ENCODE assay signal across 8 cellular contexts in the genomic region with DNA sequence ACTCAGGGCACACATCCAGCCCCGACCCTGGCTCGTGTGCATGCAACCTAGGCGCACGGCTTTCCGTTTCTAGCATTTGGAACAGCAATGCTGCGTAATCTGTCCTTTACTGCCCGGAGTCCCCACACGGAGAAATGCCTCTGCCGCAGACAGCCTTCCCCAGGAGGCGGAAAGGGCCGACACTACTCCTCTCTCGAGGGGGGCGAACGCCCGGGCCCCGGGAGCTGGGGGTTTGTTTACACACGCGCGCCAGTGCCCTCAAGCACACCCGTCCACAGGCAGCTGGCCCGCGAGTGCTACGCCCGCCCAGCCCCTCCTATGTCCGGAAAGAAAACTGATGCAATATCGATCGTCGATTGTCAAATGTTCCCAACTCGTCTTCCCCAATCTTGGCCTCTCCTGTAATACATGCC. TPM values are rescaled to one million over a fixed set of nuclear protein-coding genes. Genes with fewer than 3 reads are reported as not detected.
A peak's percentile ranks its signal among the peaks of the same experiment; 100 is the strongest.
DNase-seq lines count a peak whose midpoint lies in the region; ATAC-seq and TF ChIP-seq lines count a peak whose summit lies in the region.

No MANE protein-coding gene starts in this region.

- H4K20me1 ChIP-seq in OCI-LY1 (ENCODE audit: insufficient read depth, low read length), result no peaks in the 10 kb centered on the region

- CTCF ChIA-PET in activated naive CD4-positive, alpha-beta T cell treated with anti-CD3 and anti-CD28 coated beads for 36 hours (lab: Charles Lee), result interaction anchor here (0.9 kb wide), 1 partner anchor 850 kb away, joined by 3 read pairs; no protein-coding TSS in a partner anchor

- no peak overlapping the region for H2AFZ ChIP-seq in OCI-LY1 (ENCODE audit: low read length)

- no peaks in the 10 kb centered on the region for H3K9me3 Mint-ChIP-seq in activated naive CD4-positive, alpha-beta T cell treated with anti-CD3 and anti-CD28 coated beads for 36 hours

- H3F3A ChIP-seq in OCI-LY1 (ENCODE audit: insufficient read depth, low read length), result no peaks in the 10 kb centered on the region

- peak; percentile 70 for DNase-seq in Ammon's horn (ENCODE audit: low spot score)
- DNase-seq in activated naive CD4-positive, alpha-beta T cell treated with anti-CD3 and anti-CD28 coated beads for 36 hours, result peak; percentile 61
- no peak for DNase-seq in Right ventricle myocardium inferior (ENCODE audit: missing footprints)
- peak in 4 of 5 donors; percentile 63 to 79 (median 72) for DNase-seq in ovary
- no peak for DNase-seq in G401 (ENCODE audit: low spot score)

- H3K27me3 Mint-ChIP-seq in activated naive CD4-positive, alpha-beta T cell treated with anti-CD3 and anti-CD28 coated beads for 36 hours (ENCODE audit: low read depth), result no peaks in the 10 kb centered on the region

- peak overlapping the region; percentile 96 for H3K4me3 Mint-ChIP-seq in activated naive CD4-positive, alpha-beta T cell treated with anti-CD3 and anti-CD28 coated beads for 36 hours

- peaks cover 26% of the 10 kb centered on the region; the same call in 1 of the 2 replicates for H3K79me2 ChIP-seq in OCI-LY1 (ENCODE audit: insufficient read depth, low read length)

- peak overlapping the region; percentile 98 for H3K27ac Mint-ChIP-seq in activated naive CD4-positive, alpha-beta T cell treated with anti-CD3 and anti-CD28 coated beads for 36 hours

- TF ChIP-seq POLR2A in ovary (IDR thresholded peaks at IDR 0.05), result no peak

- 0% methylated on average over 25 to 29 of the region's 29 CpGs for WGBS in ovary, 3 donors

- ATAC-seq in GM19023 (IDR thresholded peaks at IDR 0.05; ENCODE audit: unreplicated experiment) (peak; percentile 16), HG03175 (IDR thresholded peaks at IDR 0.05; ENCODE audit: unreplicated experiment) (peak; percentile 15), Right ventricle myocardium inferior (peak; percentile 52)

- intact Hi-C loops in activated naive CD4-positive, alpha-beta T cell treated with anti-CD3 and anti-CD28 coated beads for 36 hours (cut with micrococcal nuclease), result loop anchor here (1.0 to 10.0 kb wide), 19 partner anchors 12 to 1736 kb away; a partner anchor contains a TSS
- intact Hi-C loops in Right ventricle myocardium inferior (cut with DNase I), result loop anchor here (1.0 to 5.0 kb wide), 3 partner anchors 156 to 379 kb away; a partner anchor contains a TSS
- intact Hi-C loops in ovary (cut with DNase I), result loop anchor here in 3 of 4 donors (1.0 to 10.0 kb wide), 7 partner anchors 12 to 387 kb away; a partner anchor contains a TSS

- H3K36me3 Mint-ChIP-seq in activated naive CD4-positive, alpha-beta T cell treated with anti-CD3 and anti-CD28 coated beads for 36 hours (ENCODE audit: low read depth), result peaks cover 53% of the 10 kb centered on the region

- no peak for TF ChIP-seq CTCF in OCI-LY1 (IDR thresholded peaks at IDR 0.05; ENCODE audit: low read length)
- TF ChIP-seq CTCF in ovary (IDR thresholded peaks at IDR 0.05), result no peak

- peak overlapping the region; percentile 78 for H3K27ac ChIP-seq in OCI-LY1 (ENCODE audit: low read depth, low read length, poor library complexity, severe bottlenecking)
- peak overlapping the region; percentile 90 to 96 for H3K27ac ChIP-seq in ovary

- H3K4me3 ChIP-seq in OCI-LY1 (ENCODE audit: low read depth, low read length, poor library complexity, severe bottlenecking) (peak overlapping the region; percentile 86), ovary (peak overlapping the region; percentile 99)

- H3K9ac ChIP-seq in OCI-LY1 (ENCODE audit: low read length), result peak overlapping the region; percentile 87

- H3K4me1 ChIP-seq in OCI-LY1 (ENCODE audit: insufficient read depth, low read length, severe bottlenecking) (peaks cover 40% of the 10 kb centered on the region), ovary (ENCODE audit: insufficient read depth) (peaks cover 11% of the 10 kb centered on the region)

- H3K36me3 ChIP-seq in OCI-LY1 (ENCODE audit: insufficient read depth, low read length), result peaks cover 49% of the 10 kb centered on the region
- H3K36me3 ChIP-seq in ovary, result peaks cover 2% of the 10 kb centered on the region

- H3K4me1 Mint-ChIP-seq in activated naive CD4-positive, alpha-beta T cell treated with anti-CD3 and anti-CD28 coated beads for 36 hours (ENCODE audit: low read depth), result peaks cover 52% of the 10 kb centered on the region

- in situ Hi-C loops in G401 (cut with HindIII; ENCODE audit: low sequenced_read_pairs), result no loop called here

- H3K9me2 ChIP-seq in OCI-LY1 (ENCODE audit: low read depth, low read length), result no peaks in the 10 kb centered on the region

- no peaks in the 10 kb centered on the region for H3K9me3 ChIP-seq in OCI-LY1 (ENCODE audit: low read length)
- H3K9me3 ChIP-seq in ovary, result no peaks in the 10 kb centered on the region

- no peaks in the 10 kb centered on the region for H3K27me3 ChIP-seq in OCI-LY1 (ENCODE audit: insufficient read depth, low read length)
- no peaks in the 10 kb centered on the region for H3K27me3 ChIP-seq in ovary

- H3K4me2 ChIP-seq in OCI-LY1 (ENCODE audit: low read length), result peak overlapping the region; percentile 84

- TF ChIP-seq EP300 in ovary (IDR thresholded peaks at IDR 0.05), result no peak

RNA-seq across cellular contexts. Expression of a gene that starts 0.8 kb away (rescaled TPM):
- 100 to 1,000 TPM; 196 to 206 TPM for total RNA-seq in activated naive CD4-positive, alpha-beta T cell treated with anti-CD3 and anti-CD28 coated beads for 36 hours
- 161 TPM for total RNA-seq in Right ventricle myocardium inferior
- 100 to 1,000 TPM; 124 to 390 (median 248) TPM for total RNA-seq in ovary
- polyA plus RNA-seq in ovary, result 100 to 1,000 TPM; 136 to 156 TPM
- total RNA-seq in G401 (2014; rRNA removed; shearing (Covaris generic)), result 191 and 254 TPM in 2 replicates

Comparison
In these comparisons a context has a peak if more than half of its experiments do, and no peak if none do; other contexts are left out.
1. DNase-seq: peak in Ammon's horn (single experiment), activated naive CD4-positive, alpha-beta T cell treated with anti-CD3 and anti-CD28 coated beads for 36 hours (single experiment) and ovary (4 of 5); none in Right ventricle myocardium inferior (single experiment) and G401 (single experiment).
2. Peak in every context shown above with its lines, with median percentiles within 50 percentile points of each other: ATAC-seq.